In genomic region chr1:149937779-149938178, GRCh38 we compare ENCODE assay signal across 9 cellular contexts. TPM values are rescaled to one million over a fixed set of nuclear protein-coding genes. Genes with fewer than 3 reads are reported as not detected.
DNase-seq lines count a peak whose midpoint lies in the region; ATAC-seq and TF ChIP-seq lines count a peak whose summit lies in the region.
"Had no signal": no experiment of that assay in that cellular context is flagged by ENCODE, and none has a peak within 500 bp of the region (broad histone marks: within the 10 kb centered on the region; RNA-seq: fewer than 3 reads in every experiment).

No MANE protein-coding gene starts in this region.

- CTCF ChIA-PET in SK-N-SH (lab: Yijun Ruan, JAX) = interaction anchor here (0.8 to 2.9 kb wide), 4 partner anchors 10 to 231 kb away, joined by 3 to 10 read pairs (median 4); partner anchors contain the start of gene SF3B4
- CTCF ChIA-PET in Panc1 (lab: Charles Lee) = interaction anchor here (0.9 kb wide), 1 partner anchor 49 kb away, joined by 4 read pairs; no protein-coding TSS in a partner anchor

- POLR2A ChIA-PET in SK-N-SH (lab: Yijun Ruan, JAX) (interaction anchor here (1.3 to 3.4 kb wide), 2 partner anchors 10 to 50 kb away, joined by 4 to 30 read pairs; a partner anchor contains a TSS), Panc1 (lab: Charles Lee) (no interaction called here)

- BruUV-seq in Panc1 (replicated peaks; lab: Mats Ljungman, UMichigan) = no TSS peak

- no peaks in the 10 kb centered on the region for H3K36me3 Mint-ChIP-seq in endodermal cell (ENCODE audit: low read depth)

- H3K4me3 ChIP-seq in SK-N-SH (ENCODE audit: low read depth in 2 of 2, low read length in 1 of 2) = no peak overlapping the region
- H3K4me3 ChIP-seq in Panc1 (ENCODE audit: low read depth in 2 of 2, low read length in 2 of 2) = peak overlapping the region in 1 of 2 experiments; percentile 94; a peak in 3 of 4 replicates
- no peak overlapping the region for H3K4me3 ChIP-seq in endodermal cell (ENCODE audit: low read length)
- H3K4me3 ChIP-seq in skin epidermis = no peak overlapping the region

- no peak for TF ChIP-seq EP300 in SK-N-SH (IDR thresholded peaks at IDR 0.05; ENCODE audit: borderline replicate concordance in 1 of 2, low read depth in 1 of 2, low read length in 1 of 2)

- no peak for TF ChIP-seq RAD21 in SK-N-SH (IDR thresholded peaks at IDR 0.05; ENCODE audit: low read length)

- H3K9me3 ChIP-seq in SK-N-SH (no peaks in the 10 kb centered on the region), Panc1 (ENCODE audit: control insufficient read depth, insufficient read depth, low read depth, low read length) (no peaks in the 10 kb centered on the region), endodermal cell (ENCODE audit: control insufficient read depth, low read length) (no peaks in the 10 kb centered on the region)

- H3K4me3 Mint-ChIP-seq in endodermal cell = peak overlapping the region; percentile 57

- H3K9ac ChIP-seq in SK-N-SH (no peak overlapping the region), endodermal cell (ENCODE audit: extremely low read depth, low read length, poor library complexity, severe bottlenecking) (no peak overlapping the region)

- in situ Hi-C loops in Panc1 (cut with HindIII; ENCODE audit: low pct_unique_long_range_greater_than_20kb, low sequenced_read_pairs) = no loop called here

- no peaks in the 10 kb centered on the region for H3K27me3 Mint-ChIP-seq in endodermal cell (ENCODE audit: insufficient read depth)

- H3K27me3 ChIP-seq in SK-N-SH (ENCODE audit: insufficient read depth) (no peaks in the 10 kb centered on the region), Panc1 (ENCODE audit: control insufficient read depth, insufficient read depth, low read length) (no peaks in the 10 kb centered on the region), endodermal cell (ENCODE audit: control insufficient read depth, insufficient read depth, low read length, poor library complexity, severe bottlenecking) (no peaks in the 10 kb centered on the region)

- H3K4me1 ChIP-seq in SK-N-SH (ENCODE audit: control insufficient read depth in 1 of 2, insufficient read depth in 2 of 2, low read depth in 1 of 2, low read length in 1 of 2) = peaks cover 22 to 29% of the 10 kb centered on the region in 2 experiments
- H3K4me1 ChIP-seq in Panc1 (ENCODE audit: control insufficient read depth, insufficient read depth, low read length) = peaks cover 56% of the 10 kb centered on the region
- no peaks in the 10 kb centered on the region for H3K4me1 ChIP-seq in endodermal cell (ENCODE audit: control insufficient read depth, insufficient read depth, low read length)

- DNase-seq in SK-N-SH = no peak
- no peak for DNase-seq in Panc1 (ENCODE audit: low read depth, low spot score)
- no peak for DNase-seq in endodermal cell
- no peak for DNase-seq in NCI-H2227 treated with DMSO at 0.1 percent for 48 hours (lab: John Stamatoyannopoulos, UW)
- DNase-seq in COR-L47 (lab: John Stamatoyannopoulos, UW) = no peak
- DNase-seq: NCI-H1417 treated with DMSO at 0.1 percent for 48 hours had no signal

- H3K9me3 Mint-ChIP-seq in endodermal cell = no peaks in the 10 kb centered on the region

- peak overlapping the region; percentile 85 for H3K27ac Mint-ChIP-seq in endodermal cell

- intact Hi-C loops in Panc1 (cut with micrococcal nuclease; ENCODE audit: unreplicated experiment) = no loop called here

- TF ChIP-seq CTCF in SK-N-SH (IDR thresholded peaks at IDR 0.05) (no peak), Panc1 (IDR thresholded peaks at IDR 0.05) (no peak), endodermal cell (conservative IDR thresholded peaks at IDR 0.05) (no peak)

- ATAC-seq in SK-N-SH treated with all-trans-retinoic acid at 6 μM for 48 hours = no peak
- no peak for ATAC-seq in Panc1
- no peak for ATAC-seq in GM19397 (IDR thresholded peaks at IDR 0.05; ENCODE audit: unreplicated experiment)

- H4K20me1 ChIP-seq in SK-N-SH (ENCODE audit: insufficient read depth) = no peaks in the 10 kb centered on the region

- H3K4me1 Mint-ChIP-seq in endodermal cell = peaks cover 42% of the 10 kb centered on the region

- no peak overlapping the region for H2AFZ ChIP-seq in SK-N-SH (ENCODE audit: low read depth)

- no peaks in the 10 kb centered on the region for H3K9me2 ChIP-seq in SK-N-SH

- peak overlapping the region; percentile 64 for H3K4me2 ChIP-seq in SK-N-SH

- H3F3A ChIP-seq in SK-N-SH (replicated peaks; ENCODE audit: insufficient read depth) = peaks cover 47% of the 10 kb centered on the region

- no peaks in the 10 kb centered on the region for H3K79me2 ChIP-seq in SK-N-SH (ENCODE audit: insufficient read depth)

- H3K27ac ChIP-seq in SK-N-SH (ENCODE audit: low read depth in 2 of 2, low read length in 1 of 2) (peak overlapping the region; percentile 73 to 83), Panc1 (ENCODE audit: low read length) (peak overlapping the region; percentile 91), endodermal cell (ENCODE audit: low read depth, low read length) (no peak overlapping the region), skin epidermis (peak overlapping the region in 18 of 21 experiments; percentile 47 to 83 (median 70))

- H3K36me3 ChIP-seq in SK-N-SH (replicated peaks in 1 of 2; ENCODE audit: control insufficient read depth in 1 of 2, insufficient read depth in 2 of 2, low read length in 1 of 2) (peaks cover 3 to 5% of the 10 kb centered on the region in 2 experiments), Panc1 (ENCODE audit: control insufficient read depth, insufficient read depth, low read length) (no peaks in the 10 kb centered on the region), endodermal cell (ENCODE audit: control insufficient read depth, insufficient read depth, low read length) (no peaks in the 10 kb centered on the region)

TF ChIP-seq in SK-N-SH, 30 proteins besides CTCF, POLR2A, EP300 and RAD21 (continues in another document):
- TF ChIP-seq JUND (IDR thresholded peaks at IDR 0.05) (no peak), POLR2AphosphoS5 (IDR thresholded peaks at IDR 0.05; ENCODE audit: low read depth, low read length) (no peak), MAX (IDR thresholded peaks at IDR 0.05; ENCODE audit: low read depth) (no peak), PBX3 (IDR thresholded peaks at IDR 0.05) (no peak)

TF ChIP-seq in SK-N-SH treated with all-trans-retinoic acid at 6 μM for 48 hours, 23 proteins besides CTCF, POLR2A, EP300 and RAD21:
- TF ChIP-seq CSRNP3 (CRISPR knock-in tag; IDR thresholded peaks at IDR 0.05) = no peak
TF ChIP-seq in SK-N-SH treated with all-trans-retinoic acid at 6 μM for 48 hours: peak in this region for 0.

RNA-seq across cellular contexts. Expression of gene MTMR11, which starts 1.1 kb away (rescaled TPM):
- polyA plus RNA-seq in SK-N-SH (2012; rRNA removed) = 9.4 and 12.4 TPM in 2 replicates
- polyA plus RNA-seq in SK-N-SH (2012; cell fraction: cytosol; rRNA removed) = 3.8 and 5.1 TPM in 2 replicates
- 43.1 and 63.4 TPM in 2 replicates for polyA plus RNA-seq in SK-N-SH (2012; cell fraction: nucleus; rRNA removed)
- 12.0 TPM for total RNA-seq in Panc1 (2021; ENCODE audit: unreplicated experiment)
- 9.4 TPM for polyA plus RNA-seq in Panc1 (2012; ENCODE audit: insufficient read length)
- total RNA-seq in endodermal cell = 1 to 10 TPM; 4.7 to 6.6 TPM
- 9.5 TPM for polyA plus RNA-seq in endodermal cell (2013, experiment 1 of 2)
- 8.2 TPM for polyA plus RNA-seq in endodermal cell (2013, experiment 2 of 2)

RNA-seq across cellular contexts. Expression of gene SF3B4, which starts 10.2 kb away (rescaled TPM):
- 42.4 and 54.3 TPM in 2 replicates for polyA plus RNA-seq in SK-N-SH (2012; rRNA removed)
- polyA plus RNA-seq in SK-N-SH (2012; cell fraction: cytosol; rRNA removed) = 42.6 and 50.4 TPM in 2 replicates
- 28.0 and 48.4 TPM in 2 replicates for polyA plus RNA-seq in SK-N-SH (2012; cell fraction: nucleus; rRNA removed)
- total RNA-seq in Panc1 (2021; ENCODE audit: unreplicated experiment) = 120 TPM
- polyA plus RNA-seq in Panc1 (2012; ENCODE audit: insufficient read length) = 98.8 TPM
- 10 to 100 TPM; 85.8 to 93.8 TPM for total RNA-seq in endodermal cell
- polyA plus RNA-seq in endodermal cell (2013, experiment 1 of 2) = 78.1 TPM
- polyA plus RNA-seq in endodermal cell (2013, experiment 2 of 2) = 64.5 TPM

RNA-seq across cellular contexts. Expression of gene SV2A, which starts 20.1 kb away (rescaled TPM):
- 22.7 and 27.6 TPM in 2 replicates for polyA plus RNA-seq in SK-N-SH (2012; rRNA removed)
- 13.9 and 19.5 TPM in 2 replicates for polyA plus RNA-seq in SK-N-SH (2012; cell fraction: cytosol; rRNA removed)
- polyA plus RNA-seq in SK-N-SH (2012; cell fraction: nucleus; rRNA removed) = 30.3 and 31.6 TPM in 2 replicates
- total RNA-seq in Panc1 (2021; ENCODE audit: unreplicated experiment) (2.9 TPM), endodermal cell (10 to 100 TPM; 25.6 to 26.2 TPM)
- polyA plus RNA-seq in Panc1 (2012; ENCODE audit: insufficient read length) = 4.4 TPM
- polyA plus RNA-seq in endodermal cell (2013, experiment 1 of 2) = 36.6 TPM
- polyA plus RNA-seq in endodermal cell (2013, experiment 2 of 2) = 31.9 TPM

RNA-seq across cellular contexts. Expression of gene BOLA1, which starts 38.4 kb away (rescaled TPM):
- polyA plus RNA-seq in SK-N-SH (2012; rRNA removed) = 19.9 and 24.6 TPM in 2 replicates
- 15.0 and 19.3 TPM in 2 replicates for polyA plus RNA-seq in SK-N-SH (2012; cell fraction: cytosol; rRNA removed)
- polyA plus RNA-seq in SK-N-SH (2012; cell fraction: nucleus; rRNA removed) = 25.0 and 36.1 TPM in 2 replicates
- total RNA-seq in Panc1 (2021; ENCODE audit: unreplicated experiment) (14.6 TPM), endodermal cell (10 to 100 TPM; 10.2 to 14.7 TPM)
- polyA plus RNA-seq in Panc1 (2012; ENCODE audit: insufficient read length) = 21.1 TPM
- 4.1 TPM for polyA plus RNA-seq in endodermal cell (2013, experiment 1 of 2)
- polyA plus RNA-seq in endodermal cell (2013, experiment 2 of 2) = 3.6 TPM
